In genomic region chr6:142761756-142762155, GRCh38 we compare ENCODE assay signal across 13 cellular contexts.
DNase-seq lines count a peak whose midpoint lies in the region; ATAC-seq and TF ChIP-seq lines count a peak whose summit lies in the region.
"Had no signal": no experiment of that assay in that cellular context is flagged by ENCODE, and none has a peak within 500 bp of the region (broad histone marks: within the 10 kb centered on the region; RNA-seq: fewer than 3 reads in every experiment).

No MANE protein-coding gene starts in this region.

- intact Hi-C loops in posterior vena cava (cut with DNase I) = no loop called here
- intact Hi-C loops in spleen (cut with DNase I; ENCODE audit: low total_unique reads) = no loop called here

- peak overlapping the region; percentile 55 for H3K27ac Mint-ChIP-seq in activated naive CD8-positive, alpha-beta T cell treated with anti-CD3 and anti-CD28 coated beads, Interleukin-2, amount 50 U/mL, for 24 hours

- H3K36me3 ChIP-seq in spleen = peaks cover 3 to 79% (median 57%) of the 10 kb centered on the region in 6 donors

- TF ChIP-seq CTCF in spleen (IDR thresholded peaks at IDR 0.05 in 8 of 11, conservative IDR thresholded peaks at IDR 0.05 in 3 of 11) = no peak

- no peaks in the 10 kb centered on the region for H3K9me3 ChIP-seq in spleen

- H3K27me3 ChIP-seq in spleen (replicated peaks in 1 of 7) = no peaks in the 10 kb centered on the region

- H3K4me3 Mint-ChIP-seq in activated naive CD8-positive, alpha-beta T cell treated with anti-CD3 and anti-CD28 coated beads, Interleukin-2, amount 50 U/mL, for 24 hours = no peak overlapping the region

- peaks cover 34% of the 10 kb centered on the region for H3K4me1 Mint-ChIP-seq in activated naive CD8-positive, alpha-beta T cell treated with anti-CD3 and anti-CD28 coated beads, Interleukin-2, amount 50 U/mL, for 24 hours

- ATAC-seq in GM18858 (IDR thresholded peaks at IDR 0.05; ENCODE audit: unreplicated experiment) (peak; percentile 84), GM21423 (IDR thresholded peaks at IDR 0.05; ENCODE audit: unreplicated experiment) (peak; percentile 77), HG03139 (IDR thresholded peaks at IDR 0.05; ENCODE audit: unreplicated experiment) (peak; percentile 83), GM21381 (IDR thresholded peaks at IDR 0.05; ENCODE audit: unreplicated experiment) (no peak)
- ATAC-seq in activated naive CD8-positive, alpha-beta T cell treated with anti-CD3 and anti-CD28 coated beads, Interleukin-2, amount 50 U/mL, for 24 hours = no peak

- H3K4me3 ChIP-seq in spleen = no peak overlapping the region

- no peak for TF ChIP-seq POLR2A in spleen (IDR thresholded peaks at IDR 0.05)

- peaks cover 0 to 6% (median 0%) of the 10 kb centered on the region in 6 donors for H3K4me1 ChIP-seq in spleen

- no peaks in the 10 kb centered on the region for H3K9me3 Mint-ChIP-seq in activated naive CD8-positive, alpha-beta T cell treated with anti-CD3 and anti-CD28 coated beads, Interleukin-2, amount 50 U/mL, for 24 hours

- H3K27ac ChIP-seq in spleen = no peak overlapping the region

- DNase-seq in activated naive CD8-positive, alpha-beta T cell treated with anti-CD3 and anti-CD28 coated beads, Interleukin-2, amount 50 U/mL, for 24 hours = no peak
- no peak for DNase-seq in DMS79 (lab: John Stamatoyannopoulos, UW)
- DNase-seq in posterior vena cava (ENCODE audit: low spot score) = no peak
- no peak for DNase-seq in spleen
- DNase-seq: activated naive CD4-positive, alpha-beta T cell treated with anti-CD3 and anti-CD28 coated beads, Interleukin-2, amount 50 U/mL, for 16 hours; KBM-7; NCI-H146; stimulated activated CD4-positive, alpha-beta T cell treated with anti-CD3 and anti-CD28 coated beads, Interleukin-4, amount 100 ng/mL, for 4 hours; substantia nigra had no signal

- H3K27me3 Mint-ChIP-seq in activated naive CD8-positive, alpha-beta T cell treated with anti-CD3 and anti-CD28 coated beads, Interleukin-2, amount 50 U/mL, for 24 hours = no peaks in the 10 kb centered on the region

- WGBS in spleen, 5 donors = 67 to 88% (median 69%) methylated on average over 1 of the region's 1 CpG

- H3K36me3 Mint-ChIP-seq in activated naive CD8-positive, alpha-beta T cell treated with anti-CD3 and anti-CD28 coated beads, Interleukin-2, amount 50 U/mL, for 24 hours (ENCODE audit: low read depth) = peaks cover 68% of the 10 kb centered on the region

Comparison
In these comparisons a context has a peak if more than half of its experiments do, and no peak if none do; other contexts are left out.
1. ATAC-seq: peak in GM18858 (single experiment), GM21423 (single experiment) and HG03139 (single experiment); none in activated naive CD8-positive, alpha-beta T cell treated with anti-CD3 and anti-CD28 coated beads, Interleukin-2, amount 50 U/mL, for 24 hours (single experiment) and GM21381 (single experiment).